ENCODE assay signal across 8 cellular contexts in genomic region chr15:68875377-68876116, GRCh38. TPM values are rescaled to one million over a fixed set of nuclear protein-coding genes. Genes with fewer than 3 reads are reported as not detected.
DNase-seq lines count a peak whose midpoint lies in the region; ATAC-seq and TF ChIP-seq lines count a peak whose summit lies in the region.

No MANE protein-coding gene starts in this region.

- no peak overlapping the region for H3K4me3 ChIP-seq in NB4 (ENCODE audit: low read depth, low read length)
- peak overlapping the region in 1 of 2 experiments; percentile 52; a peak in 2 of 4 replicates for H3K4me3 ChIP-seq in SK-N-SH (ENCODE audit: low read depth in 2 of 2, low read length in 1 of 2)

- WGBS in SK-N-SH (ENCODE audit: low lambda C conversion rate), result 34% methylated on average over 31 of the region's 31 CpGs

- POLR2A ChIA-PET in SK-N-SH (lab: Yijun Ruan, JAX), result interaction anchor here (0.6 to 1.5 kb wide), 3 partner anchors 58 to 145 kb away, joined by 3 to 4 read pairs (median 3); no protein-coding TSS in a partner anchor

- no peaks in the 10 kb centered on the region for H3K4me1 Mint-ChIP-seq in activated naive CD4-positive, alpha-beta T cell treated with anti-CD3 and anti-CD28 coated beads for 36 hours (ENCODE audit: low read depth)

- H3K4me2 ChIP-seq in SK-N-SH, result peak overlapping the region; percentile 65

- peak overlapping the region; percentile 14 for H3K4me3 Mint-ChIP-seq in activated naive CD4-positive, alpha-beta T cell treated with anti-CD3 and anti-CD28 coated beads for 36 hours

- no peaks in the 10 kb centered on the region for H4K20me1 ChIP-seq in SK-N-SH (ENCODE audit: insufficient read depth)

- peaks cover 6% of the 10 kb centered on the region for H3K27me3 Mint-ChIP-seq in activated naive CD4-positive, alpha-beta T cell treated with anti-CD3 and anti-CD28 coated beads for 36 hours (ENCODE audit: low read depth)

- H3K27ac ChIP-seq in SK-N-SH (ENCODE audit: low read depth in 2 of 2, low read length in 1 of 2), result no peak overlapping the region

- DNase-seq in G401 (ENCODE audit: low spot score), result peak; percentile 96
- DNase-seq in NB4 (ENCODE audit: low read depth), result peak; percentile 87
- DNase-seq in SK-N-SH, result peak; percentile 78
- DNase-seq in activated naive CD4-positive, alpha-beta T cell treated with anti-CD3 and anti-CD28 coated beads for 36 hours, result peak; percentile 96
- DNase-seq in glomerular endothelial cell (ENCODE audit: extremely low read depth, low read depth, low spot score), result peak; percentile 50
- peak; percentile 78 for DNase-seq in non-pigmented ciliary epithelial cell (ENCODE audit: low read depth)
- peak; percentile 77 for DNase-seq in stromal cell of bone marrow (ENCODE audit: low read depth)

- ATAC-seq in GM18519 (IDR thresholded peaks at IDR 0.05; ENCODE audit: low FRiP score, unreplicated experiment), result no peak

- TF ChIP-seq CTCF in NB4 (IDR thresholded peaks at IDR 0.05; ENCODE audit: low read depth, low read length) (peak; percentile 76), SK-N-SH (IDR thresholded peaks at IDR 0.05) (peak; percentile 93)

- no peaks in the 10 kb centered on the region for H3K4me1 ChIP-seq in SK-N-SH (ENCODE audit: control insufficient read depth in 1 of 2, insufficient read depth in 2 of 2, low read depth in 1 of 2, low read length in 1 of 2)

- H3F3A ChIP-seq in SK-N-SH (replicated peaks; ENCODE audit: insufficient read depth), result no peaks in the 10 kb centered on the region

- intact Hi-C loops in activated naive CD4-positive, alpha-beta T cell treated with anti-CD3 and anti-CD28 coated beads for 36 hours (cut with micrococcal nuclease), result loop anchor here (1.0 to 2.0 kb wide), 8 partner anchors 47 to 325 kb away; no protein-coding TSS in a partner anchor

- peak; percentile 97 for TF ChIP-seq RAD21 in SK-N-SH (IDR thresholded peaks at IDR 0.05; ENCODE audit: low read length)

- no peak overlapping the region for H3K9ac ChIP-seq in SK-N-SH

- TF ChIP-seq POLR2A in NB4 (IDR thresholded peaks at IDR 0.05; ENCODE audit: extremely low read depth, insufficient read length), result no peak

- no peaks in the 10 kb centered on the region for H3K36me3 Mint-ChIP-seq in activated naive CD4-positive, alpha-beta T cell treated with anti-CD3 and anti-CD28 coated beads for 36 hours (ENCODE audit: low read depth)

- in situ Hi-C loops in G401 (cut with HindIII; ENCODE audit: low sequenced_read_pairs), result no loop called here

- H3K9me2 ChIP-seq in SK-N-SH, result no peaks in the 10 kb centered on the region

- no peak for TF ChIP-seq EP300 in SK-N-SH (IDR thresholded peaks at IDR 0.05; ENCODE audit: borderline replicate concordance in 1 of 2, low read depth in 1 of 2, low read length in 1 of 2)

- H3K9me3 Mint-ChIP-seq in activated naive CD4-positive, alpha-beta T cell treated with anti-CD3 and anti-CD28 coated beads for 36 hours, result no peaks in the 10 kb centered on the region

- H3K27me3 ChIP-seq in SK-N-SH (ENCODE audit: insufficient read depth), result peaks cover 11% of the 10 kb centered on the region; the same call in 1 of the 2 replicates

- CTCF ChIA-PET in SK-N-SH (lab: Yijun Ruan, JAX), result interaction anchor here (0.7 to 8.4 kb wide), 96 partner anchors 8 to 622 kb away, joined by 3 to 137 read pairs (median 5); no protein-coding TSS in a partner anchor
- CTCF ChIA-PET in activated naive CD4-positive, alpha-beta T cell treated with anti-CD3 and anti-CD28 coated beads for 36 hours (lab: Charles Lee), result interaction anchor here (0.6 to 4.6 kb wide), 43 partner anchors 8 to 569 kb away, joined by 3 to 40 read pairs (median 4); no protein-coding TSS in a partner anchor

- H3K9me3 ChIP-seq in SK-N-SH, result no peaks in the 10 kb centered on the region

- no peaks in the 10 kb centered on the region for H3K36me3 ChIP-seq in SK-N-SH (replicated peaks in 1 of 2; ENCODE audit: control insufficient read depth in 1 of 2, insufficient read depth in 2 of 2, low read length in 1 of 2)

- H3K27ac Mint-ChIP-seq in activated naive CD4-positive, alpha-beta T cell treated with anti-CD3 and anti-CD28 coated beads for 36 hours, result no peak overlapping the region

- no peaks in the 10 kb centered on the region for H3K79me2 ChIP-seq in SK-N-SH (ENCODE audit: insufficient read depth)

- peak overlapping the region; percentile 75; the same call in 1 of the 2 replicates for H2AFZ ChIP-seq in SK-N-SH (ENCODE audit: low read depth)

TF ChIP-seq in SK-N-SH, 30 proteins besides CTCF, POLR2A, EP300 and RAD21:
- no peak for TF ChIP-seq GABPA (IDR thresholded peaks at IDR 0.05; ENCODE audit: low read depth)
- TF ChIP-seq SMC3 (IDR thresholded peaks at IDR 0.05; ENCODE audit: low read depth, low read length), result peak; percentile 94
- TF ChIP-seq RFX5 (IDR thresholded peaks at IDR 0.05; ENCODE audit: low read length), result 0 out of 2 replicates have a peak, but pooled peaks have one; percentile 43
- TF ChIP-seq MXI1 (IDR thresholded peaks at IDR 0.05; ENCODE audit: low read depth, low read length), result peak; percentile 77; the same call in 1 of the 2 replicates
- TF ChIP-seq PBX3 (IDR thresholded peaks at IDR 0.05), result no peak

RNA-seq across cellular contexts. Expression of gene SPESP1, which starts 54.8 kb away (rescaled TPM):
- 0.17 and 0.43 TPM in 2 replicates for total RNA-seq in G401 (2014; rRNA removed; shearing (Covaris generic))
- not detected in 2 replicates for polyA plus RNA-seq in SK-N-SH (2012; rRNA removed)
- not detected in 2 replicates for polyA plus RNA-seq in SK-N-SH (2012; cell fraction: cytosol; rRNA removed)
- not detected in 2 replicates for polyA plus RNA-seq in SK-N-SH (2012; cell fraction: nucleus; rRNA removed)
- total RNA-seq in activated naive CD4-positive, alpha-beta T cell treated with anti-CD3 and anti-CD28 coated beads for 36 hours, result under 1 TPM; 0.47 to 0.81 TPM
- 0.92 and 1.5 TPM in 2 replicates for total RNA-seq in glomerular endothelial cell

RNA-seq across cellular contexts. Expression of gene ANP32A, which starts 54.9 kb away (rescaled TPM):
- total RNA-seq in G401 (2014; rRNA removed; shearing (Covaris generic)), result 35.3 and 124 TPM in 2 replicates
- polyA plus RNA-seq in SK-N-SH (2012; rRNA removed), result 58.4 and 61.7 TPM in 2 replicates
- 78.1 and 80.4 TPM in 2 replicates for polyA plus RNA-seq in SK-N-SH (2012; cell fraction: cytosol; rRNA removed)
- 24.1 and 31.7 TPM in 2 replicates for polyA plus RNA-seq in SK-N-SH (2012; cell fraction: nucleus; rRNA removed)
- 100 to 1,000 TPM; 216 to 245 TPM for total RNA-seq in activated naive CD4-positive, alpha-beta T cell treated with anti-CD3 and anti-CD28 coated beads for 36 hours
- total RNA-seq in glomerular endothelial cell, result 77.9 and 100 TPM in 2 replicates
